8 cellular contexts compared by ENCODE assay signal in genomic region chr14:24296341-24297157, GRCh38. TPM values are rescaled to one million over a fixed set of nuclear protein-coding genes. Genes with fewer than 3 reads are reported as not detected.
A peak's percentile ranks its signal among the peaks of the same experiment; 100 is the strongest.
DNase-seq lines count a peak whose midpoint lies in the region; ATAC-seq, FAIRE-seq and TF ChIP-seq lines count a peak whose summit lies in the region.

No MANE protein-coding gene starts in this region.

- peak; percentile 75 for TF ChIP-seq CTCF in 22Rv1 (IDR thresholded peaks at IDR 0.05)
- peak; percentile 90 for TF ChIP-seq CTCF in choroid plexus epithelial cell (conservative IDR thresholded peaks at IDR 0.05; ENCODE audit: low read depth, low read length)
- peak; percentile 60 to 80 (median 66) for TF ChIP-seq CTCF in right lobe of liver (IDR thresholded peaks at IDR 0.05)

- FAIRE-seq in GM12892 (lab: Jason Lieb, UNC) = peak; percentile 83

- H3K4me3 ChIP-seq in choroid plexus epithelial cell (ENCODE audit: low read depth, low read length) (no peak overlapping the region), right lobe of liver (no peak overlapping the region)

- peaks cover 0 to 45% (median 15%) of the 10 kb centered on the region in 4 donors for H3K4me1 ChIP-seq in right lobe of liver

- WGBS in right lobe of liver (ENCODE audit: insufficient coverage, low coverage, low lambda C conversion rate, missing lambda C conversion rate) = 43% methylated on average over 8 of the region's 12 CpGs

- no peak overlapping the region for H3K27ac ChIP-seq in 22Rv1
- peak overlapping the region in 1 of 3 donors; percentile 6 for H3K27ac ChIP-seq in right lobe of liver

- intact Hi-C loops in right lobe of liver (cut with DNase I) = loop anchor here (5.0 to 10.0 kb wide), 2 partner anchors 52 to 54 kb away; partner anchors contain the start of gene TINF2 (in 2 of the 2)

- peaks cover 2 to 29% (median 13%) of the 10 kb centered on the region in 4 donors for H3K36me3 ChIP-seq in right lobe of liver

- DNase-seq in GM12892 (ENCODE audit: insufficient read length) (peak; percentile 58), NCI-H2171 treated with DMSO at 0.1 percent for 48 hours (lab: John Stamatoyannopoulos, UW) (peak; percentile 64), choroid plexus epithelial cell (ENCODE audit: low read depth) (peak; percentile 95), right lobe of liver (peak in 1 of 3 donors; percentile 60)
- peak; percentile 53 to 59 for DNase-seq in activated CD4-positive, alpha-beta T cell treated with anti-CD3 and anti-CD28 coated beads for 24 hours (ENCODE audit: low read depth in 2 of 2)
- peak; percentile 53 for DNase-seq in stimulated activated CD8-positive, alpha-beta memory T cell treated with anti-CD3 and anti-CD28 coated beads, Interleukin-12 subunit alpha, Interleukin-12 subunit beta, amount 100 ng/mL, for 1 hour (ENCODE audit: low read depth)

- peak; percentile 53 for ATAC-seq in HG03066 (IDR thresholded peaks at IDR 0.05; ENCODE audit: low read depth, unreplicated experiment)
- ATAC-seq in right lobe of liver = peak; percentile 49 to 54 (median 52)

- no peaks in the 10 kb centered on the region for H3K9me3 ChIP-seq in right lobe of liver

- TF ChIP-seq POLR2A in GM12892 (IDR thresholded peaks at IDR 0.05; ENCODE audit: low read depth, low read length) (no peak), right lobe of liver (IDR thresholded peaks at IDR 0.05) (no peak)

- no peaks in the 10 kb centered on the region for H3K27me3 ChIP-seq in right lobe of liver

RNA-seq across cellular contexts. Expression of gene DHRS1, which starts 3.0 kb away (rescaled TPM):
- 18.3 TPM for polyA plus RNA-seq in GM12892 (2012; ENCODE audit: missing spikeins)
- total RNA-seq in right lobe of liver = 10 to 100 TPM; 49.1 to 89.3 (median 60.1) TPM

RNA-seq across cellular contexts. Expression of gene NOP9, which starts 3.1 kb away (rescaled TPM):
- 14.0 TPM for polyA plus RNA-seq in GM12892 (2012; ENCODE audit: missing spikeins)
- 10 to 100 TPM in 4 of 6 experiments, 1 to 10 TPM in 2; 8.2 to 15.3 (median 11.4) TPM for total RNA-seq in right lobe of liver

RNA-seq across cellular contexts. Expression of gene CIDEB, which starts 11.2 kb away (rescaled TPM):
- polyA plus RNA-seq in GM12892 (2012; ENCODE audit: missing spikeins) = 6.1 TPM
- 100 to 1,000 TPM; 118 to 219 (median 196) TPM for total RNA-seq in right lobe of liver

RNA-seq across cellular contexts. Expression of gene LTB4R2, which starts 13.4 kb away (rescaled TPM):
- 3.2 TPM for polyA plus RNA-seq in GM12892 (2012; ENCODE audit: missing spikeins)
- total RNA-seq in right lobe of liver = 1 to 10 TPM; 1.8 to 5.8 (median 3.5) TPM

RNA-seq across cellular contexts. Expression of gene LTB4R, which starts 14.8 kb away (rescaled TPM):
- polyA plus RNA-seq in GM12892 (2012; ENCODE audit: missing spikeins) = 5.1 TPM
- total RNA-seq in right lobe of liver = 1 to 10 TPM; 2.7 to 5.5 (median 3.9) TPM
